ENCODE assay signal across 22 cellular contexts in the genomic region with DNA sequence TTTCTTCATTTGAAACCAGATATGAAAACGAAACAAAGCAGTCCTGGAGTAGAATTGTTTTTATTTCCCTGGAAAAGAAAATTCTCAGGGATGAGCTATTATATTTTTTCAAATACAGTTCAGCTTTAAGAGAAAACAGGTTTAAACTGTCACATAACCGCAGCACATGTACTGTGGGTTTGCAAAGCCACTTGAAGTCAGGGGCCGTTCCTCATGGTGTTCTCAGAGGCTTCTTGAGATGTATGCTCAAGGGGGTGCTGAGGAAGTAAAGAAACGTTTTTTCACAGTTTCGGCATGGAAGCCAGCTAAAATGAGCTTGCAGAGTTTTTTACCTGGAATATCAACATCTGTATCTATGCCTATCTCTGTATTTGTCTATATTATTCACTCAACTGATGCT.
DNase-seq lines count a peak whose midpoint lies in the region; ATAC-seq and TF ChIP-seq lines count a peak whose summit lies in the region.
"Had no signal": no experiment of that assay in that cellular context is flagged by ENCODE, and none has a peak within 500 bp of the region (broad histone marks: within the 10 kb centered on the region; RNA-seq: fewer than 3 reads in every experiment).

No MANE protein-coding gene starts in this region.

- H3K9me3 ChIP-seq in BLaER1 (no peaks in the 10 kb centered on the region), OCI-LY3 (ENCODE audit: insufficient read depth, low read length) (no peaks in the 10 kb centered on the region), hepatocyte (ENCODE audit: low read depth) (no peaks in the 10 kb centered on the region), sigmoid colon (no peaks in the 10 kb centered on the region)
- H3K9me3 ChIP-seq: adrenal gland, BE2C, prostate gland, SJSA1, testis had no signal

- peak overlapping the region; percentile 6; the same call in 1 of the 2 replicates for H2AFZ ChIP-seq in OCI-LY3 (ENCODE audit: low read depth, low read length)
- no peak overlapping the region for H2AFZ ChIP-seq in hepatocyte

- DNase-seq in HL-60 (ENCODE audit: low read depth in 1 of 2, low spot score in 1 of 2) (peak in 1 of 2 experiments; percentile 91), hepatocyte (ENCODE audit: low spot score) (no peak), sigmoid colon (no peak), iPS-NIHi7 (ENCODE audit: extremely low spot score) (no peak)
- DNase-seq: activated CD4-positive, alpha-beta T cell treated with anti-CD3 and anti-CD28 coated beads, Interleukin-2, amount 50 U/mL, for 48 hours; activated T-cell treated with anti-CD3 and anti-CD28 coated beads for 4 hours; adrenal gland; BE2C; Calu3; left ventricle myocardium superior; stimulated activated CD4-positive, alpha-beta T cell treated with anti-CD3 and anti-CD28 coated beads, Interleukin-1b, Interleukin-23, amount 100 ng/mL, for 48 hours; stimulated activated naive B cell treated with anti-CD40 and anti-IgM and Interleukin-4, amounts not matched to agents 10 μg/mL and 1 μg/mL and 100 μg/mL, for 72 hours; testis had no signal

- WGBS in hepatocyte (ENCODE audit: low lambda C conversion rate, missing lambda C conversion rate): 75% methylated on average over 5 of the region's 5 CpGs
- WGBS in sigmoid colon, 2 donors: 50 to 70% methylated on average over 5 of the region's 5 CpGs

- TF ChIP-seq CTCF in HL-60 (IDR thresholded peaks at IDR 0.05; ENCODE audit: insufficient read depth, low read length): no peak
- TF ChIP-seq CTCF in OCI-LY3 (IDR thresholded peaks at IDR 0.05; ENCODE audit: low read depth, low read length): no peak
- TF ChIP-seq CTCF in hepatocyte (IDR thresholded peaks at IDR 0.05; ENCODE audit: poor library complexity): no peak
- TF ChIP-seq CTCF in sigmoid colon (IDR thresholded peaks at IDR 0.05): no peak

- H3K9ac ChIP-seq in BLaER1 (no peak overlapping the region), OCI-LY3 (ENCODE audit: low read length) (no peak overlapping the region)
- H3K9ac ChIP-seq: KMS-11 had no signal

- peak; percentile 55 for ATAC-seq in GM18907 (IDR thresholded peaks at IDR 0.05; ENCODE audit: unreplicated experiment)
- no peak for ATAC-seq in GM18498 (IDR thresholded peaks at IDR 0.05; ENCODE audit: unreplicated experiment)
- ATAC-seq: HCT116, left ventricle myocardium superior, Panc1 had no signal

- H3K79me2 ChIP-seq in OCI-LY3 (ENCODE audit: low read length) (no peaks in the 10 kb centered on the region), hepatocyte (no peaks in the 10 kb centered on the region)

- H4K20me1 ChIP-seq in BLaER1 (no peaks in the 10 kb centered on the region), OCI-LY3 (ENCODE audit: insufficient read depth, low read length) (no peaks in the 10 kb centered on the region), hepatocyte (ENCODE audit: insufficient read depth, poor library complexity, severe bottlenecking) (no peaks in the 10 kb centered on the region)

- H3K4me2 ChIP-seq in BLaER1: peak overlapping the region; percentile 81
- H3K4me2 ChIP-seq in OCI-LY3 (ENCODE audit: low read length): peak overlapping the region; percentile 12
- H3K4me2 ChIP-seq in hepatocyte: no peak overlapping the region
- H3K4me2 ChIP-seq: KMS-11 had no signal

- no peaks in the 10 kb centered on the region for H3K36me3 ChIP-seq in BLaER1
- H3K36me3 ChIP-seq in OCI-LY3 (replicated peaks; ENCODE audit: low read depth, low read length): no peaks in the 10 kb centered on the region
- H3K36me3 ChIP-seq in hepatocyte (replicated peaks; ENCODE audit: insufficient read depth, low read depth): no peaks in the 10 kb centered on the region
- no peaks in the 10 kb centered on the region for H3K36me3 ChIP-seq in sigmoid colon
- H3K36me3 ChIP-seq: adrenal gland, BE2C, prostate gland, SJSA1 had no signal

- intact Hi-C loops in sigmoid colon (cut with DNase I): no loop called here

- H3K4me1 ChIP-seq in BLaER1: peaks cover 56% of the 10 kb centered on the region
- H3K4me1 ChIP-seq in OCI-LY3 (ENCODE audit: low read length): peaks cover 11% of the 10 kb centered on the region; the same call in 1 of the 2 replicates
- no peaks in the 10 kb centered on the region for H3K4me1 ChIP-seq in hepatocyte (ENCODE audit: insufficient read depth)
- no peaks in the 10 kb centered on the region for H3K4me1 ChIP-seq in sigmoid colon
- H3K4me1 ChIP-seq: adrenal gland, BE2C, prostate gland, SJSA1, testis had no signal

- TF ChIP-seq POLR2A in sigmoid colon (IDR thresholded peaks at IDR 0.05): no peak

- H3K4me3 ChIP-seq in BLaER1 (no peak overlapping the region), HL-60 (replicated peaks; ENCODE audit: insufficient read depth, low read length) (no peak overlapping the region), OCI-LY3 (ENCODE audit: low read length) (no peak overlapping the region), hepatocyte (no peak overlapping the region), sigmoid colon (no peak overlapping the region)
- H3K4me3 ChIP-seq: adrenal gland, prostate gland, SJSA1, testis had no signal

- H3K27me3 ChIP-seq in BLaER1 (no peaks in the 10 kb centered on the region), HL-60 (ENCODE audit: insufficient read depth, poor library complexity, severe bottlenecking) (no peaks in the 10 kb centered on the region), OCI-LY3 (ENCODE audit: low read depth, low read length) (no peaks in the 10 kb centered on the region), hepatocyte (no peaks in the 10 kb centered on the region), sigmoid colon (no peaks in the 10 kb centered on the region)
- H3K27me3 ChIP-seq: adrenal gland, BE2C, SJSA1, testis had no signal

- H3K9me2 ChIP-seq in hepatocyte (replicated peaks; ENCODE audit: insufficient read depth): no peaks in the 10 kb centered on the region

- TF ChIP-seq EP300 in sigmoid colon (IDR thresholded peaks at IDR 0.05): no peak

- H3K27ac ChIP-seq in BLaER1: no peak overlapping the region
- peak overlapping the region; percentile 62 for H3K27ac ChIP-seq in HL-60 (replicated peaks)
- no peak overlapping the region for H3K27ac ChIP-seq in OCI-LY3 (ENCODE audit: low read length)
- H3K27ac ChIP-seq in hepatocyte: no peak overlapping the region
- no peak overlapping the region for H3K27ac ChIP-seq in sigmoid colon
- H3K27ac ChIP-seq: adrenal gland, KMS-11, prostate gland, SJSA1, testis had no signal
